8 cellular contexts compared by ENCODE assay signal in genomic region chr11:16737860-16738197, GRCh38.
A peak's percentile ranks its signal among the peaks of the same experiment; 100 is the strongest.
DNase-seq lines count a peak whose midpoint lies in the region; ATAC-seq and TF ChIP-seq lines count a peak whose summit lies in the region.

No MANE protein-coding gene starts in this region.

- ATAC-seq in GM19351 (IDR thresholded peaks at IDR 0.05; ENCODE audit: unreplicated experiment) (peak; percentile 17), HG03439 (IDR thresholded peaks at IDR 0.05; ENCODE audit: unreplicated experiment) (peak; percentile 22), memory B cell (ENCODE audit: low read depth) (peak; percentile 3)

- H3K27ac Mint-ChIP-seq in memory B cell, result no peak overlapping the region
- no peak overlapping the region for H3K27ac Mint-ChIP-seq in nephron progenitor cell

- H3K4me1 Mint-ChIP-seq in memory B cell (peaks cover 11% of the 10 kb centered on the region), nephron progenitor cell (peaks cover 11% of the 10 kb centered on the region)

- TF ChIP-seq CTCF in AG04449 (IDR thresholded peaks at IDR 0.05; ENCODE audit: insufficient read depth, low read length, missing control alignments) (no peak), brain microvascular endothelial cell (IDR thresholded peaks at IDR 0.05; ENCODE audit: low read depth, low read length, missing control alignments) (no peak), nephron progenitor cell (IDR thresholded peaks at IDR 0.05) (no peak)

- in situ Hi-C loops in brain microvascular endothelial cell (cut with HindIII; ENCODE audit: low pct_ligation_motif_present, low sequenced_read_pairs), result no loop called here

- CTCF ChIA-PET in AG04449 (lab: Yijun Ruan, JAX), result interaction anchor here (1.3 to 1.9 kb wide), 3 partner anchors 24 to 1088 kb away, joined by 3 to 6 read pairs (median 4); no protein-coding TSS in a partner anchor

- H3K36me3 ChIP-seq in brain microvascular endothelial cell (replicated peaks), result peaks cover 3% of the 10 kb centered on the region

- H3K27ac ChIP-seq in brain microvascular endothelial cell, result peak overlapping the region; percentile 100

- H3K36me3 Mint-ChIP-seq in memory B cell (peaks cover 1% of the 10 kb centered on the region), nephron progenitor cell (ENCODE audit: low read depth) (no peaks in the 10 kb centered on the region)

- POLR2A ChIA-PET in AG04449 (lab: Yijun Ruan, JAX), result interaction anchor here (0.6 to 1.1 kb wide), 4 partner anchors 12 to 693 kb away, joined by 3 to 5 read pairs (median 4); no protein-coding TSS in a partner anchor

- peaks cover 2% of the 10 kb centered on the region for H3K9me3 Mint-ChIP-seq in memory B cell
- peaks cover 12% of the 10 kb centered on the region for H3K9me3 Mint-ChIP-seq in nephron progenitor cell

- H3K27me3 Mint-ChIP-seq in memory B cell, result no peaks in the 10 kb centered on the region
- no peaks in the 10 kb centered on the region for H3K27me3 Mint-ChIP-seq in nephron progenitor cell (ENCODE audit: low read depth, poor library complexity)

- no peak for DNase-seq in AG04449 (ENCODE audit: low read depth, low spot score)
- DNase-seq in brain microvascular endothelial cell, result no peak
- DNase-seq in memory B cell (ENCODE audit: low spot score in 2 of 2), result no peak
- no peak for DNase-seq in activated CD4-positive, alpha-beta T cell treated with anti-CD3 and anti-CD28 coated beads, Interleukin-2, amount 50 U/mL, for 4 hours
- DNase-seq in nephron progenitor cell, result no peak
- DNase-seq in NCI-H1436 (lab: John Stamatoyannopoulos, UW), result no peak

- H3K4me3 Mint-ChIP-seq in memory B cell, result no peak overlapping the region
- H3K4me3 Mint-ChIP-seq in nephron progenitor cell, result no peak overlapping the region

- H3K4me3 ChIP-seq in AG04449 (ENCODE audit: low read depth, low read length) (peak overlapping the region; percentile 65), brain microvascular endothelial cell (ENCODE audit: low read depth, low read length) (peak overlapping the region; percentile 86)

- no peaks in the 10 kb centered on the region for H3K27me3 ChIP-seq in brain microvascular endothelial cell (replicated peaks)
